8 cellular contexts compared by ENCODE assay signal in genomic region chr2:195486987-195487644, GRCh38.
A peak's percentile ranks its signal among the peaks of the same experiment; 100 is the strongest.
DNase-seq lines count a peak whose midpoint lies in the region; ATAC-seq and TF ChIP-seq lines count a peak whose summit lies in the region.

No MANE protein-coding gene starts in this region.

- H3K79me2 ChIP-seq in SK-N-SH (ENCODE audit: insufficient read depth) = no peaks in the 10 kb centered on the region

- DNase-seq in BE2C = peak; percentile 33
- DNase-seq in SK-N-SH = no peak
- DNase-seq in kidney tubule cell (ENCODE audit: low spot score) = peak; percentile 44
- DNase-seq in GM13977 (ENCODE audit: low spot score) = no peak
- no peak for DNase-seq in transverse colon

- H3K9me3 ChIP-seq in BE2C = no peaks in the 10 kb centered on the region
- H3K9me3 ChIP-seq in SK-N-SH = no peaks in the 10 kb centered on the region
- no peaks in the 10 kb centered on the region for H3K9me3 ChIP-seq in transverse colon

- peaks cover 34% of the 10 kb centered on the region for H3K4me1 ChIP-seq in BE2C
- H3K4me1 ChIP-seq in SK-N-SH (ENCODE audit: control insufficient read depth in 1 of 2, insufficient read depth in 2 of 2, low read depth in 1 of 2, low read length in 1 of 2) = peaks cover 0 to 26% of the 10 kb centered on the region in 2 experiments; a peak in 3 of 4 replicates
- H3K4me1 ChIP-seq in transverse colon = peaks cover 0 to 7% (median 0%) of the 10 kb centered on the region in 4 donors

- peak overlapping the region; percentile 23; the same call in 1 of the 2 replicates for H3K9ac ChIP-seq in SK-N-SH

- ATAC-seq in GM19324 (IDR thresholded peaks at IDR 0.05; ENCODE audit: low FRiP score, unreplicated experiment) = peak; percentile 91
- peak; percentile 97 for ATAC-seq in HG03378 (IDR thresholded peaks at IDR 0.05; ENCODE audit: unreplicated experiment)
- no peak for ATAC-seq in HG03439 (IDR thresholded peaks at IDR 0.05; ENCODE audit: unreplicated experiment)

- no peaks in the 10 kb centered on the region for H3K9me2 ChIP-seq in SK-N-SH

- H3K27ac ChIP-seq in SK-N-SH (ENCODE audit: low read depth in 2 of 2, low read length in 1 of 2) = peak overlapping the region; percentile 82 to 86; a peak in 3 of 4 replicates
- no peak overlapping the region for H3K27ac ChIP-seq in transverse colon

- TF ChIP-seq CTCF in BE2C (IDR thresholded peaks at IDR 0.05; ENCODE audit: low read depth, low read length) (no peak), SK-N-SH (IDR thresholded peaks at IDR 0.05) (no peak), GM13977 (IDR thresholded peaks at IDR 0.05; ENCODE audit: extremely low read depth, insufficient read depth, missing control alignments) (no peak), transverse colon (IDR thresholded peaks at IDR 0.05) (no peak)

- H3K36me3 ChIP-seq in BE2C (no peaks in the 10 kb centered on the region), SK-N-SH (replicated peaks in 1 of 2; ENCODE audit: control insufficient read depth in 1 of 2, insufficient read depth in 2 of 2, low read length in 1 of 2) (no peaks in the 10 kb centered on the region), transverse colon (no peaks in the 10 kb centered on the region)

- 9% methylated on average over 1 of the region's 1 CpG for WGBS in SK-N-SH (ENCODE audit: low lambda C conversion rate)
- 49 to 72% methylated on average over 1 of the region's 1 CpG for WGBS in transverse colon (ENCODE audit: low coverage in 1 of 2), 2 donors

- in situ Hi-C loops in GM13977 (cut with MboI; ENCODE audit: low pct_unique_long_range_greater_than_20kb, low sequenced_read_pairs, unreplicated experiment) = loop anchor here (25.0 kb wide), 2 partner anchors 175 to 575 kb away; partner anchors contain the start of genes DNAH7 and SLC39A10
- in situ Hi-C loops in transverse colon (cut with MboI; ENCODE audit: low pct_ligation_motif_present in 1 of 4, low pct_unique_long_range_greater_than_20kb in 1 of 4, low sequenced_read_pairs in 3 of 4) = no loop called here

- CTCF ChIA-PET in SK-N-SH (lab: Yijun Ruan, JAX) = no interaction called here

- TF ChIP-seq RAD21 in SK-N-SH (IDR thresholded peaks at IDR 0.05; ENCODE audit: low read length) = no peak

- no peak for TF ChIP-seq POLR2A in transverse colon (IDR thresholded peaks at IDR 0.05)

- no peaks in the 10 kb centered on the region for H3K27me3 ChIP-seq in BE2C
- H3K27me3 ChIP-seq in SK-N-SH (ENCODE audit: insufficient read depth) = no peaks in the 10 kb centered on the region
- H3K27me3 ChIP-seq in transverse colon = no peaks in the 10 kb centered on the region

- peaks cover 29% of the 10 kb centered on the region for H3F3A ChIP-seq in SK-N-SH (replicated peaks; ENCODE audit: insufficient read depth)

- TF ChIP-seq EP300 in SK-N-SH (IDR thresholded peaks at IDR 0.05; ENCODE audit: borderline replicate concordance in 1 of 2, low read depth in 1 of 2, low read length in 1 of 2) (peak; percentile 72 to 98), transverse colon (IDR thresholded peaks at IDR 0.05; ENCODE audit: low read depth) (no peak)

- H3K4me3 ChIP-seq in BE2C (ENCODE audit: low read depth, low read length) = no peak overlapping the region
- no peak overlapping the region for H3K4me3 ChIP-seq in SK-N-SH (ENCODE audit: low read depth in 2 of 2, low read length in 1 of 2)
- no peak overlapping the region for H3K4me3 ChIP-seq in transverse colon

- peak overlapping the region; percentile 51; the same call in 1 of the 2 replicates for H3K4me2 ChIP-seq in SK-N-SH

- H2AFZ ChIP-seq in SK-N-SH (ENCODE audit: low read depth) = peak overlapping the region; percentile 47; the same call in 1 of the 2 replicates

- POLR2A ChIA-PET in SK-N-SH (lab: Yijun Ruan, JAX) = no interaction called here

- H4K20me1 ChIP-seq in SK-N-SH (ENCODE audit: insufficient read depth) = no peaks in the 10 kb centered on the region

- intact Hi-C loops in transverse colon (cut with DNase I; ENCODE audit: low total_unique reads) = no loop called here

TF ChIP-seq in SK-N-SH, 30 proteins besides CTCF, POLR2A, EP300 and RAD21:
- TF ChIP-seq TCF12 (IDR thresholded peaks at IDR 0.05) = peak; percentile 95
- peak; percentile 87 for TF ChIP-seq RXRA (IDR thresholded peaks at IDR 0.05; ENCODE audit: borderline replicate concordance, low read depth)
- TF ChIP-seq NFIC (IDR thresholded peaks at IDR 0.05; ENCODE audit: borderline replicate concordance) = peak; percentile 90
- TF ChIP-seq ZBTB33 (IDR thresholded peaks at IDR 0.05; ENCODE audit: borderline replicate concordance, low read depth) = peak; percentile 76; the same call in 1 of the 2 replicates
- TF ChIP-seq MEF2A (IDR thresholded peaks at IDR 0.05; ENCODE audit: borderline replicate concordance, low read depth) = peak; percentile 54; the same call in 1 of the 2 replicates
- peak; percentile 95 for TF ChIP-seq FOXM1 (IDR thresholded peaks at IDR 0.05; ENCODE audit: low read depth)
- TF ChIP-seq CHD2 (IDR thresholded peaks at IDR 0.05; ENCODE audit: low read length, partially characterized antibody) = no peak
- TF ChIP-seq SMC3 (IDR thresholded peaks at IDR 0.05; ENCODE audit: low read depth, low read length) = no peak
- TF ChIP-seq PBX3 (IDR thresholded peaks at IDR 0.05) = peak; percentile 97
- TF ChIP-seq TEAD4 (IDR thresholded peaks at IDR 0.05; ENCODE audit: borderline replicate concordance, insufficient read depth) = peak; percentile 82; the same call in 1 of the 2 replicates
- TF ChIP-seq SIN3A (IDR thresholded peaks at IDR 0.05; ENCODE audit: borderline replicate concordance, low read depth, low read length) = peak; percentile 47; the same call in 1 of the 2 replicates
- TF ChIP-seq IRF3 (IDR thresholded peaks at IDR 0.05; ENCODE audit: low read depth, low read length) = no peak
- TF ChIP-seq FOSL2 (IDR thresholded peaks at IDR 0.05; ENCODE audit: borderline replicate concordance, low read depth) = peak; percentile 88
- TF ChIP-seq YY1 (IDR thresholded peaks at IDR 0.05; ENCODE audit: low read depth) = 0 out of 2 replicates have a peak, but pooled peaks have one; percentile 36
- no peak for TF ChIP-seq NRF1 (IDR thresholded peaks at IDR 0.05; ENCODE audit: low read depth, low read length)
- no peak for TF ChIP-seq USF2 (IDR thresholded peaks at IDR 0.05; ENCODE audit: borderline replicate concordance, low read depth, low read length)
- 0 out of 2 replicates have a peak, but pooled peaks have one; percentile 13 for TF ChIP-seq TAF1 (IDR thresholded peaks at IDR 0.05; ENCODE audit: borderline replicate concordance, low read depth, low read length)
- peak; percentile 96 for TF ChIP-seq JUND (IDR thresholded peaks at IDR 0.05)
- peak; percentile 79; the same call in 1 of the 2 replicates for TF ChIP-seq POLR2AphosphoS5 (IDR thresholded peaks at IDR 0.05; ENCODE audit: low read depth, low read length)

Comparison
In these comparisons a context has a peak if more than half of its experiments do, and no peak if none do; other contexts are left out.
1. DNase-seq: peak in BE2C (single experiment) and kidney tubule cell (single experiment); none in SK-N-SH (single experiment), GM13977 (single experiment) and transverse colon (single experiment).
2. H3K27ac ChIP-seq: peak in SK-N-SH (2 of 2); none in transverse colon (0 of 4).